Comparison of ENCODE assay signal across 10 cellular contexts in genomic region chr2:168466834-168467565, GRCh38. TPM values are rescaled to one million over a fixed set of nuclear protein-coding genes. Genes with fewer than 3 reads are reported as not detected.
A peak's percentile ranks its signal among the peaks of the same experiment; 100 is the strongest.
DNase-seq lines count a peak whose midpoint lies in the region; ATAC-seq, FAIRE-seq and TF ChIP-seq lines count a peak whose summit lies in the region.
"Had no signal": no experiment of that assay in that cellular context is flagged by ENCODE, and none has a peak within 500 bp of the region (broad histone marks: within the 10 kb centered on the region; RNA-seq: fewer than 3 reads in every experiment).

No MANE protein-coding gene starts in this region.

- 13% methylated on average over 3 of the region's 3 CpGs for WGBS in A549 (ENCODE audit: missing lambda C conversion rate)
- WGBS in right lobe of liver (ENCODE audit: insufficient coverage, low coverage, low lambda C conversion rate, missing lambda C conversion rate) = 12% methylated on average over 3 of the region's 3 CpGs

- TF ChIP-seq CTCF in A549 (IDR thresholded peaks at IDR 0.05) = no peak
- no peak for TF ChIP-seq CTCF in right lobe of liver (IDR thresholded peaks at IDR 0.05)
- TF ChIP-seq CTCF in HFFc6 (IDR thresholded peaks at IDR 0.05) = no peak

- intact Hi-C loops in right lobe of liver (cut with DNase I) = no loop called here

- H3K36me3 Mint-ChIP-seq in activated CD8-positive, alpha-beta T cell treated with anti-CD3 and anti-CD28 coated beads, Interleukin-2, amount 10 ng/mL, durations not matched to agents 7 days and 5 days (ENCODE audit: low read depth) = peaks cover 22% of the 10 kb centered on the region
- H3K36me3 Mint-ChIP-seq in HFFc6 (ENCODE audit: low read depth) = no peaks in the 10 kb centered on the region

- no peaks in the 10 kb centered on the region for H3K36me3 ChIP-seq in right lobe of liver

- POLR2A ChIA-PET in A549 (lab: Yijun Ruan, JAX) = no interaction called here
- POLR2A ChIA-PET in activated CD8-positive, alpha-beta T cell treated with anti-CD3 and anti-CD28 coated beads, Interleukin-2, amount 10 ng/mL, durations not matched to agents 7 days and 5 days (lab: Charles Lee) = no interaction called here

- H3K27ac ChIP-seq in A549 (no peak overlapping the region), right lobe of liver (peak overlapping the region in 2 of 3 donors; percentile 21 to 34)

- H3K4me3 Mint-ChIP-seq in activated CD8-positive, alpha-beta T cell treated with anti-CD3 and anti-CD28 coated beads, Interleukin-2, amount 10 ng/mL, durations not matched to agents 7 days and 5 days = peak overlapping the region; percentile 59
- H3K4me3 Mint-ChIP-seq in HFFc6 = no peak overlapping the region

- ATAC-seq in A549 (peak in 1 of 2 experiments; percentile 27; a peak in 3 of 6 replicates), right lobe of liver (peak; percentile 63 to 68 (median 66)), HG03196 (IDR thresholded peaks at IDR 0.05; ENCODE audit: unreplicated experiment) (no peak), HG02678 (IDR thresholded peaks at IDR 0.05; ENCODE audit: unreplicated experiment) (no peak)
- ATAC-seq in activated CD8-positive, alpha-beta T cell treated with anti-CD3 and anti-CD28 coated beads, Interleukin-2, amount 10 ng/mL, durations not matched to agents 7 days and 5 days = no peak

- no peaks in the 10 kb centered on the region for H3K9me3 Mint-ChIP-seq in activated CD8-positive, alpha-beta T cell treated with anti-CD3 and anti-CD28 coated beads, Interleukin-2, amount 10 ng/mL, durations not matched to agents 7 days and 5 days (ENCODE audit: insufficient read depth)
- no peaks in the 10 kb centered on the region for H3K9me3 Mint-ChIP-seq in HFFc6

- CTCF ChIA-PET in A549 (lab: Yijun Ruan, JAX) = no interaction called here
- CTCF ChIA-PET in activated CD8-positive, alpha-beta T cell treated with anti-CD3 and anti-CD28 coated beads, Interleukin-2, amount 10 ng/mL, durations not matched to agents 7 days and 5 days (lab: Charles Lee) = no interaction called here

- no peaks in the 10 kb centered on the region for H3K27me3 Mint-ChIP-seq in activated CD8-positive, alpha-beta T cell treated with anti-CD3 and anti-CD28 coated beads, Interleukin-2, amount 10 ng/mL, durations not matched to agents 7 days and 5 days (ENCODE audit: low read depth)
- no peaks in the 10 kb centered on the region for H3K27me3 Mint-ChIP-seq in HFFc6 (ENCODE audit: insufficient read depth)

- FAIRE-seq in A549 (lab: Jason Lieb, UNC) = no peak
- FAIRE-seq in GM19239 (lab: Jason Lieb, UNC) = peak; percentile 91
- FAIRE-seq: endometrium had no signal

- TF ChIP-seq POLR2A in A549 (IDR thresholded peaks at IDR 0.05; ENCODE audit: low read length) (no peak), right lobe of liver (IDR thresholded peaks at IDR 0.05) (no peak)

- H3K4me1 ChIP-seq in A549 (peaks cover 23% of the 10 kb centered on the region), right lobe of liver (peaks cover 0 to 36% (median 12%) of the 10 kb centered on the region in 4 donors)

- peaks cover 61% of the 10 kb centered on the region for H3K4me1 Mint-ChIP-seq in activated CD8-positive, alpha-beta T cell treated with anti-CD3 and anti-CD28 coated beads, Interleukin-2, amount 10 ng/mL, durations not matched to agents 7 days and 5 days (ENCODE audit: low read depth)
- H3K4me1 Mint-ChIP-seq in HFFc6 (ENCODE audit: low read depth) = peaks cover 16% of the 10 kb centered on the region; the same call in 1 of the 2 replicates

- TF ChIP-seq EP300 in A549 (IDR thresholded peaks at IDR 0.05) = no peak

- DNase-seq in A549 (ENCODE audit: low read depth in 1 of 2, low spot score in 1 of 2) = no peak
- no peak for DNase-seq in GM19239 (ENCODE audit: insufficient read length, low spot score)
- no peak for DNase-seq in activated CD8-positive, alpha-beta T cell treated with anti-CD3 and anti-CD28 coated beads, Interleukin-2, amount 10 ng/mL, durations not matched to agents 7 days and 5 days
- DNase-seq in right lobe of liver = no peak
- no peak for DNase-seq in middle frontal gyrus (ENCODE audit: extremely low spot score, low spot score)
- no peak for DNase-seq in HFFc6
- DNase-seq: activated effector memory CD4-positive, alpha-beta T cell treated with anti-CD3 and anti-CD28 coated beads, Interleukin-2, amount 50 U/mL, for 16 hours had no signal

- TF ChIP-seq RAD21 in A549 (conservative IDR thresholded peaks at IDR 0.05 in 1 of 2, IDR thresholded peaks at IDR 0.05 in 1 of 2) = no peak

- H3K9me3 ChIP-seq in A549 (no peaks in the 10 kb centered on the region), right lobe of liver (no peaks in the 10 kb centered on the region)

- peak overlapping the region; percentile 46 for H3K4me2 ChIP-seq in A549

- peak overlapping the region; percentile 65 for H3K27ac Mint-ChIP-seq in activated CD8-positive, alpha-beta T cell treated with anti-CD3 and anti-CD28 coated beads, Interleukin-2, amount 10 ng/mL, durations not matched to agents 7 days and 5 days
- no peak overlapping the region for H3K27ac Mint-ChIP-seq in HFFc6

- no peak overlapping the region for H3K4me3 ChIP-seq in A549
- no peak overlapping the region for H3K4me3 ChIP-seq in right lobe of liver

- H3K27me3 ChIP-seq in right lobe of liver = no peaks in the 10 kb centered on the region

TF ChIP-seq in A549, 52 proteins besides CTCF, POLR2A, EP300 and RAD21:
- TF ChIP-seq SREBF2 (IDR thresholded peaks at IDR 0.05) (no peak), CBX2 (IDR thresholded peaks at IDR 0.05; ENCODE audit: borderline replicate concordance, low read depth) (no peak), PBX3 (IDR thresholded peaks at IDR 0.05) (no peak), FOSL2 (IDR thresholded peaks at IDR 0.05) (no peak), FOSL2 (CRISPR knock-in tag; IDR thresholded peaks at IDR 0.05) (no peak), ATOH8 (CRISPR knock-in tag; IDR thresholded peaks at IDR 0.05; ENCODE audit: low read depth) (no peak), NR3C1 (IDR thresholded peaks at IDR 0.05) (no peak), ZC3H11A (IDR thresholded peaks at IDR 0.05) (no peak), FOXS1 (CRISPR knock-in tag; IDR thresholded peaks at IDR 0.05) (no peak), CHD4 (IDR thresholded peaks at IDR 0.05; ENCODE audit: borderline replicate concordance) (no peak), CBX8 (IDR thresholded peaks at IDR 0.05) (no peak), ESRRA (IDR thresholded peaks at IDR 0.05; ENCODE audit: borderline replicate concordance, low read length) (no peak), KDM1A (IDR thresholded peaks at IDR 0.05; ENCODE audit: low read depth) (no peak), HMGXB4 (CRISPR knock-in tag; IDR thresholded peaks at IDR 0.05; ENCODE audit: borderline replicate concordance) (no peak), BCL3 (IDR thresholded peaks at IDR 0.05) (no peak)

RNA-seq across cellular contexts. Expression of gene CERS6, which starts 10.9 kb away (rescaled TPM):
- polyA plus RNA-seq in A549 (2011; rRNA removed) (16.9 and 19.0 TPM in 2 replicates), A549 (2017; fragmentation: RNase III; extraction: RNeasy Plus Mini Kit Qiagen cat#74134 plus additional on column Dnase treatment) (10.9 to 12.0 TPM (median 11.6 TPM) in 3 replicates)
- 2.9 and 3.7 TPM in 2 replicates for polyA plus RNA-seq in A549 (2012; cell fraction: cytosol; rRNA removed)
- 1.7 and 3.2 TPM in 2 replicates for polyA plus RNA-seq in A549 (2012; cell fraction: nucleus; rRNA removed)
- polyA minus RNA-seq in A549 (2011; rRNA and poly(A)+ RNA removed) = 12.8 and 13.0 TPM in 2 replicates
- 10 to 100 TPM; 13.1 to 14.5 TPM for total RNA-seq in activated CD8-positive, alpha-beta T cell treated with anti-CD3 and anti-CD28 coated beads, Interleukin-2, amount 10 ng/mL, durations not matched to agents 7 days and 5 days
- total RNA-seq in right lobe of liver = 10 to 100 TPM; 10.4 to 30.1 (median 15.6) TPM
- total RNA-seq in HFFc6 (2021; fragmentation: NEBNext Ultra II Directional; extraction: Animal tissue kit (Norgen Biotek cat#: 25700)) = 1 to 10 TPM; 6.2 to 9.9 (median 7.5) TPM

Comparison
In these comparisons a context has a peak if more than half of its experiments do, and no peak if none do; other contexts are left out.
1. ATAC-seq: peak in right lobe of liver (4 of 4); none in activated CD8-positive, alpha-beta T cell treated with anti-CD3 and anti-CD28 coated beads, Interleukin-2, amount 10 ng/mL, durations not matched to agents 7 days and 5 days (single experiment), HG03196 (single experiment) and HG02678 (single experiment).
2. H3K27ac ChIP-seq: peak in right lobe of liver (2 of 3); none in A549 (0 of 2).